Comparison of ENCODE assay signal across 17 cellular contexts in genomic region chr3:185701891-185702563, GRCh38.
DNase-seq lines count a peak whose midpoint lies in the region; ATAC-seq and TF ChIP-seq lines count a peak whose summit lies in the region.
"Had no signal": no experiment of that assay in that cellular context is flagged by ENCODE, and none has a peak within 500 bp of the region (broad histone marks: within the 10 kb centered on the region; RNA-seq: fewer than 3 reads in every experiment).

No MANE protein-coding gene starts in this region.

- H3K9me3 ChIP-seq in left ventricle myocardium inferior (replicated peaks) (no peaks in the 10 kb centered on the region), body of pancreas (no peaks in the 10 kb centered on the region), mesenchymal stem cell (ENCODE audit: control insufficient read depth, low read length) (no peaks in the 10 kb centered on the region), upper lobe of right lung (no peaks in the 10 kb centered on the region)
- H3K9me3 ChIP-seq: BE2C had no signal

- ATAC-seq in left ventricle myocardium superior: no peak
- ATAC-seq in body of pancreas: peak; percentile 72
- ATAC-seq in upper lobe of right lung: no peak
- ATAC-seq: left cardiac atrium; stimulated activated naive CD8-positive, alpha-beta T cell treated with anti-CD3 and anti-CD28 coated beads, Interleukin-15, Interleukin-2, amounts not matched to agents 100 U/mL and 50 U/mL, for 24 hours had no signal

- H3K4ac ChIP-seq in mesenchymal stem cell (ENCODE audit: low read depth in 1 of 2, low read length in 2 of 2): no peak overlapping the region

- H3K4me2 ChIP-seq in mesenchymal stem cell (ENCODE audit: low read length, poor library complexity, severe bottlenecking): no peak overlapping the region

- H3K27ac Mint-ChIP-seq in activated CD4-positive, alpha-beta T cell treated with anti-CD3 and anti-CD28 coated beads, Interleukin-2, amount 10 ng/mL, durations not matched to agents 24 days and 14 days: no peak overlapping the region
- H3K27ac Mint-ChIP-seq: activated B cell treated with CpG ODN at 0.5 μM for 24 hours; dendritic cell treated with granulocyte-macrophage colony-stimulating factor and Interleukin-4, amounts not matched to agents 40 ng/mL and 50 ng/mL, for 4 days had no signal

- intact Hi-C loops in left ventricle myocardium inferior (cut with micrococcal nuclease) (no loop called here), left ventricle myocardium superior (cut with micrococcal nuclease) (no loop called here), body of pancreas (cut with DNase I) (no loop called here), upper lobe of right lung (cut with DNase I) (no loop called here)
- intact Hi-C loops in activated CD4-positive, alpha-beta T cell treated with anti-CD3 and anti-CD28 coated beads, Interleukin-2, amount 10 ng/mL, durations not matched to agents 24 days and 14 days (cut with micrococcal nuclease): no loop called here

- peaks cover 14% of the 10 kb centered on the region for H3K27me3 Mint-ChIP-seq in activated CD4-positive, alpha-beta T cell treated with anti-CD3 and anti-CD28 coated beads, Interleukin-2, amount 10 ng/mL, durations not matched to agents 24 days and 14 days

- no peaks in the 10 kb centered on the region for H3K27me3 ChIP-seq in left ventricle myocardium inferior (ENCODE audit: low read depth)
- no peaks in the 10 kb centered on the region for H3K27me3 ChIP-seq in body of pancreas
- no peaks in the 10 kb centered on the region for H3K27me3 ChIP-seq in mesenchymal stem cell (ENCODE audit: control insufficient read depth in 1 of 2, insufficient read depth in 1 of 2, low read length in 2 of 2)
- H3K27me3 ChIP-seq in upper lobe of right lung: no peaks in the 10 kb centered on the region

- no peak overlapping the region for H2BK12ac ChIP-seq in mesenchymal stem cell (ENCODE audit: low read length in 2 of 2)

- no peak for TF ChIP-seq CTCF in left ventricle myocardium inferior (IDR thresholded peaks at IDR 0.05; ENCODE audit: borderline replicate concordance)
- no peak for TF ChIP-seq CTCF in body of pancreas (IDR thresholded peaks at IDR 0.05)
- TF ChIP-seq CTCF in upper lobe of right lung (IDR thresholded peaks at IDR 0.05): no peak

- H3K4me1 ChIP-seq in left ventricle myocardium inferior: peaks cover 27% of the 10 kb centered on the region
- H3K4me1 ChIP-seq in body of pancreas: peaks cover 23% of the 10 kb centered on the region
- peaks cover 14% of the 10 kb centered on the region for H3K4me1 ChIP-seq in mesenchymal stem cell (ENCODE audit: control insufficient read depth, insufficient read depth, low read depth, low read length)
- H3K4me1 ChIP-seq in upper lobe of right lung: no peaks in the 10 kb centered on the region
- H3K4me1 ChIP-seq: BE2C had no signal

- in situ Hi-C loops in ACHN (cut with HindIII; ENCODE audit: low pct_ligation_motif_present, low pct_unique_long_range_greater_than_20kb, low sequenced_read_pairs): no loop called here

- no peaks in the 10 kb centered on the region for H3K36me3 Mint-ChIP-seq in activated CD4-positive, alpha-beta T cell treated with anti-CD3 and anti-CD28 coated beads, Interleukin-2, amount 10 ng/mL, durations not matched to agents 24 days and 14 days (ENCODE audit: low read depth)

- 9 to 14% methylated on average over 10 of the region's 10 CpGs for WGBS in body of pancreas, 2 donors
- 77% methylated on average over 8 of the region's 10 CpGs for WGBS in mesenchymal stem cell

- DNase-seq in left ventricle myocardium inferior: no peak
- no peak for DNase-seq in left ventricle myocardium superior
- peak; percentile 30 to 39 (median 33) for DNase-seq in body of pancreas
- no peak for DNase-seq in mesenchymal stem cell
- no peak for DNase-seq in upper lobe of right lung
- DNase-seq in hippocampal formation (lab: John Stamatoyannopoulos, UW): no peak
- no peak for DNase-seq in activated CD4-positive, alpha-beta T cell treated with anti-CD3 and anti-CD28 coated beads, Interleukin-2, amount 10 ng/mL, durations not matched to agents 24 days and 14 days
- DNase-seq in ACHN: no peak
- DNase-seq: activated B cell treated with CpG ODN at 0.5 μM for 24 hours; activated CD8-positive, alpha-beta memory T cell treated with anti-CD3 and anti-CD28 coated beads, Interleukin-2, amount 50 U/mL, for 4 hours; BE2C; left cardiac atrium; NCI-H226; SHP77 treated with DMSO at 0.1 percent for 48 hours; stimulated activated CD4-positive, alpha-beta T cell treated with anti-CD3 and anti-CD28 coated beads, Interleukin-4, amount 100 ng/mL, for 4 hours; stimulated activated naive CD8-positive, alpha-beta T cell treated with anti-CD3 and anti-CD28 coated beads, Interleukin-15, Interleukin-2, amounts not matched to agents 100 U/mL and 50 U/mL, for 24 hours had no signal

- no peaks in the 10 kb centered on the region for H3K36me3 ChIP-seq in left ventricle myocardium inferior
- no peaks in the 10 kb centered on the region for H3K36me3 ChIP-seq in body of pancreas (replicated peaks in 1 of 2; ENCODE audit: insufficient read depth in 1 of 2, low read depth in 2 of 2)
- H3K36me3 ChIP-seq in mesenchymal stem cell (ENCODE audit: control insufficient read depth in 1 of 2, insufficient read depth in 2 of 2, low read depth in 1 of 2, low read length in 2 of 2): peaks cover 0 to 2% of the 10 kb centered on the region in 2 experiments
- H3K36me3 ChIP-seq in upper lobe of right lung: no peaks in the 10 kb centered on the region
- H3K36me3 ChIP-seq: BE2C had no signal

- H3K4me1 Mint-ChIP-seq in activated CD4-positive, alpha-beta T cell treated with anti-CD3 and anti-CD28 coated beads, Interleukin-2, amount 10 ng/mL, durations not matched to agents 24 days and 14 days: no peaks in the 10 kb centered on the region
- H3K4me1 Mint-ChIP-seq: activated B cell treated with CpG ODN at 0.5 μM for 24 hours had no signal

- H3K4me3 ChIP-seq in left ventricle myocardium inferior (peak overlapping the region; percentile 15), body of pancreas (no peak overlapping the region), mesenchymal stem cell (ENCODE audit: insufficient read depth in 1 of 2, low read depth in 1 of 2, low read length in 2 of 2) (no peak overlapping the region), upper lobe of right lung (no peak overlapping the region)

- no peak overlapping the region for H3K14ac ChIP-seq in mesenchymal stem cell (ENCODE audit: low read length in 2 of 2)

- H2BK15ac ChIP-seq in mesenchymal stem cell (ENCODE audit: low read depth, poor library complexity, severe bottlenecking): no peak overlapping the region

- no peak for TF ChIP-seq POLR2A in body of pancreas (IDR thresholded peaks at IDR 0.05)

- H3K18ac ChIP-seq in mesenchymal stem cell (ENCODE audit: low read depth in 1 of 2, low read length in 2 of 2): peak overlapping the region in 1 of 2 experiments; percentile 55

- peaks cover 20% of the 10 kb centered on the region for H3K79me1 ChIP-seq in mesenchymal stem cell (replicated peaks; ENCODE audit: low read length, poor library complexity, severe bottlenecking)

- no peak overlapping the region for H2AK5ac ChIP-seq in mesenchymal stem cell (ENCODE audit: low read length, severe bottlenecking)

- no peak overlapping the region for H2AFZ ChIP-seq in mesenchymal stem cell (ENCODE audit: low read depth, low read length)

- H3K4me3 Mint-ChIP-seq in activated CD4-positive, alpha-beta T cell treated with anti-CD3 and anti-CD28 coated beads, Interleukin-2, amount 10 ng/mL, durations not matched to agents 24 days and 14 days: no peak overlapping the region
- H3K4me3 Mint-ChIP-seq: activated B cell treated with CpG ODN at 0.5 μM for 24 hours had no signal

- H4K91ac ChIP-seq in mesenchymal stem cell (ENCODE audit: low read length): no peak overlapping the region

- no peak overlapping the region for H2BK5ac ChIP-seq in mesenchymal stem cell (ENCODE audit: low read depth, low read length, poor library complexity, severe bottlenecking)

- peak overlapping the region; percentile 1 for H2BK120ac ChIP-seq in mesenchymal stem cell (ENCODE audit: low read depth, low read length)

- peak overlapping the region; percentile 14 for H3K9ac ChIP-seq in mesenchymal stem cell (ENCODE audit: low read length)

- no peak overlapping the region for H3K23ac ChIP-seq in mesenchymal stem cell (ENCODE audit: low read length in 2 of 2)

- H3K9me3 Mint-ChIP-seq in activated CD4-positive, alpha-beta T cell treated with anti-CD3 and anti-CD28 coated beads, Interleukin-2, amount 10 ng/mL, durations not matched to agents 24 days and 14 days: no peaks in the 10 kb centered on the region
- H3K9me3 Mint-ChIP-seq: activated B cell treated with CpG ODN at 0.5 μM for 24 hours; dendritic cell treated with granulocyte-macrophage colony-stimulating factor and Interleukin-4, amounts not matched to agents 40 ng/mL and 50 ng/mL, for 4 days had no signal

- no peak overlapping the region for H4K8ac ChIP-seq in mesenchymal stem cell (ENCODE audit: low read length)

- H3K27ac ChIP-seq in left ventricle myocardium inferior (replicated peaks): no peak overlapping the region
- peak overlapping the region; percentile 74 to 86 (median 85) for H3K27ac ChIP-seq in body of pancreas
- no peak overlapping the region for H3K27ac ChIP-seq in mesenchymal stem cell (ENCODE audit: low read length, poor library complexity, severe bottlenecking)
- peak overlapping the region; percentile 38 for H3K27ac ChIP-seq in upper lobe of right lung

Comparison
In these comparisons a context has a peak if more than half of its experiments do, and no peak if none do; other contexts are left out.
1. DNase-seq: peak in body of pancreas (4 of 4); none in left ventricle myocardium inferior (single experiment), left ventricle myocardium superior (single experiment), mesenchymal stem cell (single experiment), upper lobe of right lung (single experiment), hippocampal formation (0 of 2), activated CD4-positive, alpha-beta T cell treated with anti-CD3 and anti-CD28 coated beads, Interleukin-2, amount 10 ng/mL, durations not matched to agents 24 days and 14 days (single experiment) and ACHN (single experiment).
2. H3K27ac ChIP-seq: peak in body of pancreas (4 of 4) and upper lobe of right lung (single experiment); none in left ventricle myocardium inferior (single experiment) and mesenchymal stem cell (single experiment).